ENCODE assay signal across 33 cellular contexts in genomic region chr7:145088111-145088745, GRCh38.
"Had no signal": no experiment of that assay in that cellular context is flagged by ENCODE, and none has a peak within 500 bp of the region (broad histone marks: within the 10 kb centered on the region; RNA-seq: fewer than 3 reads in every experiment).

No MANE protein-coding gene starts in this region.

- H3K4me2 ChIP-seq: SK-N-SH had no signal

- H3K36me3 ChIP-seq: breast epithelium, Peyer's patch, SJSA1, WERI-Rb-1 had no signal

- H3K4me1 ChIP-seq: body of pancreas, breast epithelium, Peyer's patch, SJSA1 had no signal

- H3K4me3 Mint-ChIP-seq: activated CD4-positive, alpha-beta T cell treated with anti-CD3 and anti-CD28 coated beads, Interleukin-2, amount 10 ng/mL, durations not matched to agents 24 days and 14 days; activated CD8-positive, alpha-beta T cell treated with anti-CD3 and anti-CD28 coated beads, Interleukin-2, amount 10 ng/mL, durations not matched to agents 7 days and 5 days; activated naive CD4-positive, alpha-beta T cell treated with anti-CD3 and anti-CD28 coated beads, Interleukin-2, amount 50 U/mL, for 24 hours; activated naive CD8-positive, alpha-beta T cell treated with anti-CD3 and anti-CD28 coated beads, Interleukin-2, amount 10 ng/mL, durations not matched to agents 7 days and 5 days; activated T-cell treated with anti-CD3 and anti-CD28 coated beads, Interleukin-2, amount 50 U/mL, for 24 hours; IgD-negative memory B cell; T-cell; T-helper 17 cell had no signal

- DNase-seq: activated CD4-positive, alpha-beta T cell treated with anti-CD3 and anti-CD28 coated beads, Interleukin-2, amount 10 ng/mL, durations not matched to agents 24 days and 14 days; activated CD4-positive, alpha-beta T cell treated with anti-CD3 and anti-CD28 coated beads, Interleukin-2, amount 50 U/mL, for 4 hours; activated CD8-positive, alpha-beta T cell treated with anti-CD3 and anti-CD28 coated beads, Interleukin-2, amount 10 ng/mL, durations not matched to agents 7 days and 5 days; activated gamma-delta T cell; activated naive CD4-positive, alpha-beta T cell treated with Interleukin-2 at 50 U/mL for 16 hours; activated naive CD8-positive, alpha-beta T cell treated with anti-CD3 and anti-CD28 coated beads, Interleukin-2, amount 10 ng/mL, durations not matched to agents 7 days and 5 days; activated T-cell treated with anti-CD3 and anti-CD28 coated beads, Interleukin-2, amount 50 U/mL, for 24 hours; body of pancreas; caudate nucleus; Karpas-422; KBM-7; NCI-H1048; NCI-H1105 treated with DMSO at 0.1 percent for 48 hours; NCI-H1436; NCI-H1694; NCI-H1930; NCI-H2081 treated with DMSO at 0.1 percent for 48 hours; NCI-H226; NCI-H446 treated with DMSO at 0.1 percent for 48 hours; NCI-H524; PC-3; Peyer's patch; RPMI8226; SHP77 treated with DMSO at 0.1 percent for 48 hours; SK-N-SH; T-cell; T-helper 17 cell; WERI-Rb-1 had no signal

- H3K9me3 Mint-ChIP-seq: activated CD4-positive, alpha-beta T cell treated with anti-CD3 and anti-CD28 coated beads, Interleukin-2, amount 10 ng/mL, durations not matched to agents 24 days and 14 days; activated naive CD8-positive, alpha-beta T cell treated with anti-CD3 and anti-CD28 coated beads, Interleukin-2, amount 10 ng/mL, durations not matched to agents 7 days and 5 days; activated T-cell treated with anti-CD3 and anti-CD28 coated beads, Interleukin-2, amount 50 U/mL, for 24 hours; activated T-helper 2 cell treated with anti-CD3 and anti-CD28 coated beads, Interferon-gamma antibody, Interleukin-2, Interleukin-4, amounts not matched to agents 10 μg/mL and 5 μg/mL and 100 μg/mL, durations not matched to agents 14 hours and 24 hours and 36 hours; IgD-negative memory B cell; T-cell had no signal

- H3K9me3 ChIP-seq: body of pancreas, breast epithelium, Peyer's patch, SJSA1 had no signal

- H3K27ac ChIP-seq: body of pancreas, breast epithelium, Peyer's patch, SJSA1, WERI-Rb-1 had no signal

- ATAC-seq: activated CD8-positive, alpha-beta T cell treated with anti-CD3 and anti-CD28 coated beads, Interleukin-2, amount 10 ng/mL, durations not matched to agents 7 days and 5 days; body of pancreas; PC-3; T-cell; T-helper 17 cell had no signal

- H3K27me3 ChIP-seq: body of pancreas, breast epithelium, Peyer's patch, SJSA1 had no signal

- H3K27me3 Mint-ChIP-seq: activated CD4-positive, alpha-beta T cell treated with anti-CD3 and anti-CD28 coated beads, Interleukin-2, amount 10 ng/mL, durations not matched to agents 24 days and 14 days; IgD-negative memory B cell had no signal

- H3K27ac Mint-ChIP-seq: activated CD4-positive, alpha-beta T cell treated with anti-CD3 and anti-CD28 coated beads, Interleukin-2, amount 10 ng/mL, durations not matched to agents 24 days and 14 days; activated CD8-positive, alpha-beta T cell treated with anti-CD3 and anti-CD28 coated beads, Interleukin-2, amount 10 ng/mL, durations not matched to agents 7 days and 5 days; activated naive CD4-positive, alpha-beta T cell treated with anti-CD3 and anti-CD28 coated beads, Interleukin-2, amount 50 U/mL, for 24 hours; activated naive CD8-positive, alpha-beta T cell treated with anti-CD3 and anti-CD28 coated beads, Interleukin-2, amount 10 ng/mL, durations not matched to agents 7 days and 5 days; activated T-cell treated with anti-CD3 and anti-CD28 coated beads, Interleukin-2, amount 50 U/mL, for 24 hours; activated T-helper 2 cell treated with anti-CD3 and anti-CD28 coated beads, Interferon-gamma antibody, Interleukin-2, Interleukin-4, amounts not matched to agents 10 μg/mL and 5 μg/mL and 100 μg/mL, durations not matched to agents 14 hours and 24 hours and 36 hours; IgD-negative memory B cell; T-cell; T-helper 17 cell had no signal

- H3K9ac ChIP-seq: SK-N-SH had no signal

- H3K36me3 Mint-ChIP-seq: activated naive CD4-positive, alpha-beta T cell treated with anti-CD3 and anti-CD28 coated beads, Interleukin-2, amount 50 U/mL, for 24 hours; activated naive CD8-positive, alpha-beta T cell treated with anti-CD3 and anti-CD28 coated beads, Interleukin-2, amount 10 ng/mL, durations not matched to agents 7 days and 5 days; IgD-negative memory B cell; T-cell had no signal

- H3K4me1 Mint-ChIP-seq: activated CD4-positive, alpha-beta T cell treated with anti-CD3 and anti-CD28 coated beads, Interleukin-2, amount 10 ng/mL, durations not matched to agents 24 days and 14 days; activated naive CD4-positive, alpha-beta T cell treated with anti-CD3 and anti-CD28 coated beads, Interleukin-2, amount 50 U/mL, for 24 hours; activated naive CD8-positive, alpha-beta T cell treated with anti-CD3 and anti-CD28 coated beads, Interleukin-2, amount 10 ng/mL, durations not matched to agents 7 days and 5 days; IgD-negative memory B cell; T-cell; T-helper 17 cell had no signal

- H3K4me3 ChIP-seq: body of pancreas, breast epithelium, Peyer's patch, SJSA1 had no signal
